Comparison of ENCODE assay signal across 18 cellular contexts in genomic region chr16:12771341-12771798, GRCh38. TPM values are rescaled to one million over a fixed set of nuclear protein-coding genes. Genes with fewer than 3 reads are reported as not detected.
A peak's percentile ranks its signal among the peaks of the same experiment; 100 is the strongest.
DNase-seq lines count a peak whose midpoint lies in the region; ATAC-seq and TF ChIP-seq lines count a peak whose summit lies in the region.
"Had no signal": no experiment of that assay in that cellular context is flagged by ENCODE, and none has a peak within 500 bp of the region (broad histone marks: within the 10 kb centered on the region; RNA-seq: fewer than 3 reads in every experiment).

No MANE protein-coding gene starts in this region.

- no peak for ATAC-seq in stimulated activated memory B cell treated with anti-CD40 and anti-IgM and Interleukin-4, amounts not matched to agents 10 μg/mL and 1 μg/mL and 100 μg/mL, for 72 hours
- ATAC-seq: activated naive CD8-positive, alpha-beta T cell treated with anti-CD3 and anti-CD28 coated beads, Interleukin-2, amount 50 U/mL, for 24 hours; Panc1 had no signal

- H3K36me3 Mint-ChIP-seq in stimulated activated memory B cell treated with anti-CD40 and anti-IgM and Interleukin-4, amounts not matched to agents 10 μg/mL and 1 μg/mL and 100 μg/mL, for 72 hours, result peaks cover 51% of the 10 kb centered on the region
- H3K36me3 Mint-ChIP-seq in type B pancreatic cell, result peaks cover 6% of the 10 kb centered on the region

- peak; percentile 46 for DNase-seq in HT1080 (ENCODE audit: low read depth)
- peak; percentile 21 for DNase-seq in choroid plexus epithelial cell (ENCODE audit: low read depth)
- peak; percentile 31 to 46 for DNase-seq in hippocampal formation (lab: John Stamatoyannopoulos, UW)
- DNase-seq in putamen (ENCODE audit: low spot score), result peak; percentile 77
- DNase-seq in NK-92 (lab: John Stamatoyannopoulos, UW; ENCODE audit: unreplicated experiment), result no peak
- no peak for DNase-seq in NCI-H1417 treated with DMSO at 0.1 percent for 48 hours (lab: John Stamatoyannopoulos, UW)
- DNase-seq in type B pancreatic cell (ENCODE audit: extremely low spot score, unreplicated experiment), result no peak
- DNase-seq: activated naive CD8-positive, alpha-beta T cell treated with anti-CD3 and anti-CD28 coated beads, Interleukin-2, amount 50 U/mL, for 24 hours; CD4-positive, alpha-beta T cell; islet precursor cell; NCI-H774; stimulated activated CD4-positive, alpha-beta T cell treated with anti-CD3 and anti-CD28 coated beads, Interleukin-12 subunit alpha, Interleukin-12 subunit beta, amount 100 ng/mL, for 4 hours; SW 1271; WERI-Rb-1 had no signal

- no peak for TF ChIP-seq CTCF in choroid plexus epithelial cell (conservative IDR thresholded peaks at IDR 0.05; ENCODE audit: low read depth, low read length)
- TF ChIP-seq CTCF in type B pancreatic cell (conservative IDR thresholded peaks at IDR 0.05), result no peak

- no peak overlapping the region for H3K27ac Mint-ChIP-seq in stimulated activated memory B cell treated with anti-CD40 and anti-IgM and Interleukin-4, amounts not matched to agents 10 μg/mL and 1 μg/mL and 100 μg/mL, for 72 hours
- no peak overlapping the region for H3K27ac Mint-ChIP-seq in type B pancreatic cell
- H3K27ac Mint-ChIP-seq: activated naive CD8-positive, alpha-beta T cell treated with anti-CD3 and anti-CD28 coated beads, Interleukin-2, amount 50 U/mL, for 24 hours; activated T-helper 1 cell treated with anti-CD3 and anti-CD28 coated beads, Interleukin-12 subunit alpha, Interleukin-12 subunit beta, Interleukin-2, Interleukin-4 antibody, amounts not matched to agents 30 ng/mL and 10 ng/mL and 1 ng/mL, durations not matched to agents 14 hours and 24 hours and 36 hours; CD4-positive, alpha-beta T cell; stimulated activated naive CD8-positive, alpha-beta T cell treated with anti-CD3 and anti-CD28 coated beads, Interleukin-15, Interleukin-2, amounts not matched to agents 100 ng/mL and 50 ng/mL, for 24 hours had no signal

- no peak overlapping the region for H3K4me3 Mint-ChIP-seq in stimulated activated memory B cell treated with anti-CD40 and anti-IgM and Interleukin-4, amounts not matched to agents 10 μg/mL and 1 μg/mL and 100 μg/mL, for 72 hours
- no peak overlapping the region for H3K4me3 Mint-ChIP-seq in type B pancreatic cell
- H3K4me3 Mint-ChIP-seq: activated naive CD8-positive, alpha-beta T cell treated with anti-CD3 and anti-CD28 coated beads, Interleukin-2, amount 50 U/mL, for 24 hours; activated T-helper 1 cell treated with anti-CD3 and anti-CD28 coated beads, Interleukin-12 subunit alpha, Interleukin-12 subunit beta, Interleukin-2, Interleukin-4 antibody, amounts not matched to agents 30 ng/mL and 10 ng/mL and 1 ng/mL, durations not matched to agents 14 hours and 24 hours and 36 hours; CD4-positive, alpha-beta T cell; stimulated activated naive CD8-positive, alpha-beta T cell treated with anti-CD3 and anti-CD28 coated beads, Interleukin-15, Interleukin-2, amounts not matched to agents 100 ng/mL and 50 ng/mL, for 24 hours had no signal

- H3K9me3 Mint-ChIP-seq in stimulated activated memory B cell treated with anti-CD40 and anti-IgM and Interleukin-4, amounts not matched to agents 10 μg/mL and 1 μg/mL and 100 μg/mL, for 72 hours, result peaks cover 1% of the 10 kb centered on the region
- H3K9me3 Mint-ChIP-seq in type B pancreatic cell, result no peaks in the 10 kb centered on the region
- H3K9me3 Mint-ChIP-seq: activated naive CD8-positive, alpha-beta T cell treated with anti-CD3 and anti-CD28 coated beads, Interleukin-2, amount 50 U/mL, for 24 hours; activated T-helper 1 cell treated with anti-CD3 and anti-CD28 coated beads, Interleukin-12 subunit alpha, Interleukin-12 subunit beta, Interleukin-2, Interleukin-4 antibody, amounts not matched to agents 30 ng/mL and 10 ng/mL and 1 ng/mL, durations not matched to agents 14 hours and 24 hours and 36 hours; CD4-positive, alpha-beta T cell; stimulated activated naive CD8-positive, alpha-beta T cell treated with anti-CD3 and anti-CD28 coated beads, Interleukin-15, Interleukin-2, amounts not matched to agents 100 ng/mL and 50 ng/mL, for 24 hours had no signal

- no peaks in the 10 kb centered on the region for H3K27me3 Mint-ChIP-seq in stimulated activated memory B cell treated with anti-CD40 and anti-IgM and Interleukin-4, amounts not matched to agents 10 μg/mL and 1 μg/mL and 100 μg/mL, for 72 hours
- no peaks in the 10 kb centered on the region for H3K27me3 Mint-ChIP-seq in type B pancreatic cell
- H3K27me3 Mint-ChIP-seq: activated naive CD8-positive, alpha-beta T cell treated with anti-CD3 and anti-CD28 coated beads, Interleukin-2, amount 50 U/mL, for 24 hours; CD4-positive, alpha-beta T cell; stimulated activated naive CD8-positive, alpha-beta T cell treated with anti-CD3 and anti-CD28 coated beads, Interleukin-15, Interleukin-2, amounts not matched to agents 100 ng/mL and 50 ng/mL, for 24 hours had no signal

- H3K4me1 Mint-ChIP-seq in stimulated activated memory B cell treated with anti-CD40 and anti-IgM and Interleukin-4, amounts not matched to agents 10 μg/mL and 1 μg/mL and 100 μg/mL, for 72 hours, result no peaks in the 10 kb centered on the region
- H3K4me1 Mint-ChIP-seq in type B pancreatic cell (ENCODE audit: unreplicated experiment), result peaks cover 15% of the 10 kb centered on the region

- no peak overlapping the region for H3K4me3 ChIP-seq in choroid plexus epithelial cell (ENCODE audit: low read depth, low read length)

RNA-seq across cellular contexts. Expression of gene CPPED1, which starts 32.3 kb away (rescaled TPM):
- total RNA-seq in HT1080 (2014; rRNA removed; shearing (Covaris generic)), result 11.1 and 11.9 TPM in 2 replicates
- 28.9 and 31.4 TPM in 2 replicates for polyA plus RNA-seq in HT1080 (2015; cell fraction: cytosol; rRNA removed)
- polyA plus RNA-seq in HT1080 (2015; cell fraction: nucleus; rRNA removed), result 28.0 and 30.3 TPM in 2 replicates
- total RNA-seq in type B pancreatic cell (ENCODE audit: low replicate concordance), result 15.2 and 17.4 TPM in 2 replicates

Comparison
In these comparisons a context has a peak if more than half of its experiments do, and no peak if none do; other contexts are left out.
1. DNase-seq: peak in HT1080 (single experiment), choroid plexus epithelial cell (single experiment), hippocampal formation (2 of 2) and putamen (single experiment); none in NK-92 (single experiment), NCI-H1417 treated with DMSO at 0.1 percent for 48 hours (single experiment) and type B pancreatic cell (single experiment).